In genomic region chr16:84806256-84806889, GRCh38 we compare ENCODE assay signal across 9 cellular contexts. TPM values are rescaled to one million over a fixed set of nuclear protein-coding genes. Genes with fewer than 3 reads are reported as not detected.
DNase-seq lines count a peak whose midpoint lies in the region; TF ChIP-seq lines count a peak whose summit lies in the region.
"Had no signal": no experiment of that assay in that cellular context is flagged by ENCODE, and none has a peak within 500 bp of the region (broad histone marks: within the 10 kb centered on the region; RNA-seq: fewer than 3 reads in every experiment).

No MANE protein-coding gene starts in this region.

- no peaks in the 10 kb centered on the region for H3K36me3 Mint-ChIP-seq in activated CD4-positive, alpha-beta memory T cell treated with anti-CD3 and anti-CD28 coated beads for 36 hours
- H3K36me3 Mint-ChIP-seq: activated naive CD4-positive, alpha-beta T cell treated with anti-CD3 and anti-CD28 coated beads, Interleukin-2, amount 50 U/mL, for 24 hours had no signal

- H3K9me3 Mint-ChIP-seq in activated CD4-positive, alpha-beta memory T cell treated with anti-CD3 and anti-CD28 coated beads for 36 hours: no peaks in the 10 kb centered on the region
- H3K9me3 Mint-ChIP-seq: activated naive CD4-positive, alpha-beta T cell treated with anti-CD3 and anti-CD28 coated beads, Interleukin-2, amount 50 U/mL, for 24 hours had no signal

- H3K4me1 Mint-ChIP-seq in activated CD4-positive, alpha-beta memory T cell treated with anti-CD3 and anti-CD28 coated beads for 36 hours (ENCODE audit: low read depth): peaks cover 11% of the 10 kb centered on the region

- H3K27me3 Mint-ChIP-seq in activated CD4-positive, alpha-beta memory T cell treated with anti-CD3 and anti-CD28 coated beads for 36 hours: peaks cover 5% of the 10 kb centered on the region
- H3K27me3 Mint-ChIP-seq: activated naive CD4-positive, alpha-beta T cell treated with anti-CD3 and anti-CD28 coated beads, Interleukin-2, amount 50 U/mL, for 24 hours had no signal

- POLR2A ChIA-PET in activated CD4-positive, alpha-beta memory T cell treated with anti-CD3 and anti-CD28 coated beads for 36 hours (lab: Charles Lee): no interaction called here

- no peak overlapping the region for H3K27ac Mint-ChIP-seq in activated CD4-positive, alpha-beta memory T cell treated with anti-CD3 and anti-CD28 coated beads for 36 hours
- H3K27ac Mint-ChIP-seq: activated naive CD4-positive, alpha-beta T cell treated with anti-CD3 and anti-CD28 coated beads, Interleukin-2, amount 50 U/mL, for 24 hours had no signal

- intact Hi-C loops in activated CD4-positive, alpha-beta memory T cell treated with anti-CD3 and anti-CD28 coated beads for 36 hours (cut with micrococcal nuclease): loop anchor here (2.0 kb wide), 1 partner anchor 42 kb away; no protein-coding TSS in a partner anchor

- no peak for TF ChIP-seq CTCF in AG10803 (conservative IDR thresholded peaks at IDR 0.05; ENCODE audit: low read length)

- no peak overlapping the region for H3K4me3 ChIP-seq in AG10803 (ENCODE audit: low read length)

- DNase-seq in AG10803 (ENCODE audit: low read depth): peak; percentile 68
- DNase-seq in HPDE6-E6E7 (ENCODE audit: extremely low spot score): peak; percentile 86
- DNase-seq in activated CD4-positive, alpha-beta memory T cell treated with anti-CD3 and anti-CD28 coated beads for 36 hours: peak; percentile 45
- peak; percentile 96 for DNase-seq in iris pigment epithelial cell (ENCODE audit: low read depth)
- DNase-seq in DMS 273 (lab: John Stamatoyannopoulos, UW; ENCODE audit: unreplicated experiment): no peak
- no peak for DNase-seq in NCI-H2107 (lab: John Stamatoyannopoulos, UW)
- no peak for DNase-seq in NCI-H146 (lab: John Stamatoyannopoulos, UW)
- DNase-seq in superior temporal gyrus (ENCODE audit: extremely low spot score): no peak

- CTCF ChIA-PET in activated CD4-positive, alpha-beta memory T cell treated with anti-CD3 and anti-CD28 coated beads for 36 hours (lab: Charles Lee): no interaction called here

- H3K4me3 Mint-ChIP-seq in activated CD4-positive, alpha-beta memory T cell treated with anti-CD3 and anti-CD28 coated beads for 36 hours: no peak overlapping the region
- H3K4me3 Mint-ChIP-seq: activated naive CD4-positive, alpha-beta T cell treated with anti-CD3 and anti-CD28 coated beads, Interleukin-2, amount 50 U/mL, for 24 hours had no signal

RNA-seq across cellular contexts. Expression of gene CRISPLD2, which starts 13.4 kb away (rescaled TPM):
- under 1 TPM; 0.19 to 0.41 TPM for total RNA-seq in activated CD4-positive, alpha-beta memory T cell treated with anti-CD3 and anti-CD28 coated beads for 36 hours

Comparison
In these comparisons a context has a peak if more than half of its experiments do, and no peak if none do; other contexts are left out.
1. DNase-seq: peak in AG10803 (single experiment), HPDE6-E6E7 (single experiment), activated CD4-positive, alpha-beta memory T cell treated with anti-CD3 and anti-CD28 coated beads for 36 hours (single experiment) and iris pigment epithelial cell (single experiment); none in DMS 273 (single experiment), NCI-H2107 (single experiment), NCI-H146 (single experiment) and superior temporal gyrus (single experiment).